ENCODE assay signal across 2 cellular contexts in genomic region chr18:79379251-79379905, GRCh38.
TF ChIP-seq lines count a peak whose summit lies in the region.

No MANE protein-coding gene starts in this region.

TF ChIP-seq in IMR-90, 13 proteins besides CTCF, POLR2A, EP300 and RAD21:
- TF ChIP-seq SMC3 (IDR thresholded peaks at IDR 0.05; ENCODE audit: low read depth, low read length) = no peak
- TF ChIP-seq RCOR1 (IDR thresholded peaks at IDR 0.05; ENCODE audit: insufficient replicate concordance, low read length) = no peak
- TF ChIP-seq MXI1 (IDR thresholded peaks at IDR 0.05; ENCODE audit: borderline replicate concordance, low read depth, low read length) = no peak
- no peak for TF ChIP-seq CEBPB (IDR thresholded peaks at IDR 0.05; ENCODE audit: low read depth, low read length)
- TF ChIP-seq RFX5 (IDR thresholded peaks at IDR 0.05; ENCODE audit: low read depth, low read length) = no peak
- TF ChIP-seq FOS (IDR thresholded peaks at IDR 0.05; ENCODE audit: low read depth, low read length) = no peak
- TF ChIP-seq USF2 (IDR thresholded peaks at IDR 0.05; ENCODE audit: low read depth, low read length) = no peak
- no peak for TF ChIP-seq MAFK (IDR thresholded peaks at IDR 0.05; ENCODE audit: low read depth, low read length)
- TF ChIP-seq BHLHE40 (IDR thresholded peaks at IDR 0.05; ENCODE audit: low read depth, low read length) = no peak
- no peak for TF ChIP-seq NFE2L2 (IDR thresholded peaks at IDR 0.05; ENCODE audit: low read depth, low read length)
- no peak for TF ChIP-seq CHD1 (IDR thresholded peaks at IDR 0.05; ENCODE audit: low read depth, low read length)
- TF ChIP-seq MAZ (IDR thresholded peaks at IDR 0.05; ENCODE audit: borderline replicate concordance, low read depth, low read length) = no peak
- TF ChIP-seq, protein P1, sequence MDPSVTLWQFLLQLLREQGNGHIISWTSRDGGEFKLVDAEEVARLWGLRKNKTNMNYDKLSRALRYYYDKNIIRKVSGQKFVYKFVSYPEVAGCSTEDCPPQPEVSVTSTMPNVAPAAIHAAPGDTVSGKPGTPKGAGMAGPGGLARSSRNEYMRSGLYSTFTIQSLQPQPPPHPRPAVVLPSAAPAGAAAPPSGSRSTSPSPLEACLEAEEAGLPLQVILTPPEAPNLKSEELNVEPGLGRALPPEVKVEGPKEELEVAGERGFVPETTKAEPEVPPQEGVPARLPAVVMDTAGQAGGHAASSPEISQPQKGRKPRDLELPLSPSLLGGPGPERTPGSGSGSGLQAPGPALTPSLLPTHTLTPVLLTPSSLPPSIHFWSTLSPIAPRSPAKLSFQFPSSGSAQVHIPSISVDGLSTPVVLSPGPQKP (IDR thresholded peaks at IDR 0.05; ENCODE audit: borderline replicate concordance, low read depth, low read length) = no peak

TF ChIP-seq in H1, 55 proteins besides CTCF, POLR2A, EP300 and RAD21:
- TF ChIP-seq EGR1 (IDR thresholded peaks at IDR 0.05; ENCODE audit: borderline replicate concordance, low read depth, low read length) (no peak), EZH2 (IDR thresholded peaks at IDR 0.05; ENCODE audit: low read depth, low read length, severe bottlenecking) (no peak), RXRA (IDR thresholded peaks at IDR 0.05; ENCODE audit: insufficient read depth, low read depth, low read length) (no peak), POLR2AphosphoS5 (IDR thresholded peaks at IDR 0.05; ENCODE audit: low read depth, low read length) (no peak), ASH2L (IDR thresholded peaks at IDR 0.05; ENCODE audit: low read length) (no peak), GTF2F1 (IDR thresholded peaks at IDR 0.05; ENCODE audit: borderline replicate concordance, low read depth, low read length) (no peak), RBBP5 (IDR thresholded peaks at IDR 0.05; ENCODE audit: borderline replicate concordance, low read depth, low read length) (no peak), YY1 (IDR thresholded peaks at IDR 0.05; ENCODE audit: low read depth, low read length) (no peak), CBX8 (IDR thresholded peaks at IDR 0.05; ENCODE audit: borderline replicate concordance, low read depth, low read length) (no peak), SUZ12 (IDR thresholded peaks at IDR 0.05; ENCODE audit: low read length) (no peak), SAP30 (IDR thresholded peaks at IDR 0.05; ENCODE audit: insufficient read depth, insufficient replicate concordance, low read length) (no peak), PHF8 (conservative IDR thresholded peaks at IDR 0.05; ENCODE audit: low read depth, low read length) (no peak), MAFK (IDR thresholded peaks at IDR 0.05; ENCODE audit: low read depth, low read length) (no peak), CHD1 (IDR thresholded peaks at IDR 0.05; ENCODE audit: low read depth, low read length) (no peak), NRF1 (IDR thresholded peaks at IDR 0.05; ENCODE audit: low read depth, low read length) (no peak), HDAC2 (IDR thresholded peaks at IDR 0.05; ENCODE audit: borderline replicate concordance in 1 of 2, low read depth in 2 of 2, low read length in 2 of 2) (no peak), ATF2 (IDR thresholded peaks at IDR 0.05; ENCODE audit: low read length) (no peak)
- TF ChIP-seq, protein P2, sequence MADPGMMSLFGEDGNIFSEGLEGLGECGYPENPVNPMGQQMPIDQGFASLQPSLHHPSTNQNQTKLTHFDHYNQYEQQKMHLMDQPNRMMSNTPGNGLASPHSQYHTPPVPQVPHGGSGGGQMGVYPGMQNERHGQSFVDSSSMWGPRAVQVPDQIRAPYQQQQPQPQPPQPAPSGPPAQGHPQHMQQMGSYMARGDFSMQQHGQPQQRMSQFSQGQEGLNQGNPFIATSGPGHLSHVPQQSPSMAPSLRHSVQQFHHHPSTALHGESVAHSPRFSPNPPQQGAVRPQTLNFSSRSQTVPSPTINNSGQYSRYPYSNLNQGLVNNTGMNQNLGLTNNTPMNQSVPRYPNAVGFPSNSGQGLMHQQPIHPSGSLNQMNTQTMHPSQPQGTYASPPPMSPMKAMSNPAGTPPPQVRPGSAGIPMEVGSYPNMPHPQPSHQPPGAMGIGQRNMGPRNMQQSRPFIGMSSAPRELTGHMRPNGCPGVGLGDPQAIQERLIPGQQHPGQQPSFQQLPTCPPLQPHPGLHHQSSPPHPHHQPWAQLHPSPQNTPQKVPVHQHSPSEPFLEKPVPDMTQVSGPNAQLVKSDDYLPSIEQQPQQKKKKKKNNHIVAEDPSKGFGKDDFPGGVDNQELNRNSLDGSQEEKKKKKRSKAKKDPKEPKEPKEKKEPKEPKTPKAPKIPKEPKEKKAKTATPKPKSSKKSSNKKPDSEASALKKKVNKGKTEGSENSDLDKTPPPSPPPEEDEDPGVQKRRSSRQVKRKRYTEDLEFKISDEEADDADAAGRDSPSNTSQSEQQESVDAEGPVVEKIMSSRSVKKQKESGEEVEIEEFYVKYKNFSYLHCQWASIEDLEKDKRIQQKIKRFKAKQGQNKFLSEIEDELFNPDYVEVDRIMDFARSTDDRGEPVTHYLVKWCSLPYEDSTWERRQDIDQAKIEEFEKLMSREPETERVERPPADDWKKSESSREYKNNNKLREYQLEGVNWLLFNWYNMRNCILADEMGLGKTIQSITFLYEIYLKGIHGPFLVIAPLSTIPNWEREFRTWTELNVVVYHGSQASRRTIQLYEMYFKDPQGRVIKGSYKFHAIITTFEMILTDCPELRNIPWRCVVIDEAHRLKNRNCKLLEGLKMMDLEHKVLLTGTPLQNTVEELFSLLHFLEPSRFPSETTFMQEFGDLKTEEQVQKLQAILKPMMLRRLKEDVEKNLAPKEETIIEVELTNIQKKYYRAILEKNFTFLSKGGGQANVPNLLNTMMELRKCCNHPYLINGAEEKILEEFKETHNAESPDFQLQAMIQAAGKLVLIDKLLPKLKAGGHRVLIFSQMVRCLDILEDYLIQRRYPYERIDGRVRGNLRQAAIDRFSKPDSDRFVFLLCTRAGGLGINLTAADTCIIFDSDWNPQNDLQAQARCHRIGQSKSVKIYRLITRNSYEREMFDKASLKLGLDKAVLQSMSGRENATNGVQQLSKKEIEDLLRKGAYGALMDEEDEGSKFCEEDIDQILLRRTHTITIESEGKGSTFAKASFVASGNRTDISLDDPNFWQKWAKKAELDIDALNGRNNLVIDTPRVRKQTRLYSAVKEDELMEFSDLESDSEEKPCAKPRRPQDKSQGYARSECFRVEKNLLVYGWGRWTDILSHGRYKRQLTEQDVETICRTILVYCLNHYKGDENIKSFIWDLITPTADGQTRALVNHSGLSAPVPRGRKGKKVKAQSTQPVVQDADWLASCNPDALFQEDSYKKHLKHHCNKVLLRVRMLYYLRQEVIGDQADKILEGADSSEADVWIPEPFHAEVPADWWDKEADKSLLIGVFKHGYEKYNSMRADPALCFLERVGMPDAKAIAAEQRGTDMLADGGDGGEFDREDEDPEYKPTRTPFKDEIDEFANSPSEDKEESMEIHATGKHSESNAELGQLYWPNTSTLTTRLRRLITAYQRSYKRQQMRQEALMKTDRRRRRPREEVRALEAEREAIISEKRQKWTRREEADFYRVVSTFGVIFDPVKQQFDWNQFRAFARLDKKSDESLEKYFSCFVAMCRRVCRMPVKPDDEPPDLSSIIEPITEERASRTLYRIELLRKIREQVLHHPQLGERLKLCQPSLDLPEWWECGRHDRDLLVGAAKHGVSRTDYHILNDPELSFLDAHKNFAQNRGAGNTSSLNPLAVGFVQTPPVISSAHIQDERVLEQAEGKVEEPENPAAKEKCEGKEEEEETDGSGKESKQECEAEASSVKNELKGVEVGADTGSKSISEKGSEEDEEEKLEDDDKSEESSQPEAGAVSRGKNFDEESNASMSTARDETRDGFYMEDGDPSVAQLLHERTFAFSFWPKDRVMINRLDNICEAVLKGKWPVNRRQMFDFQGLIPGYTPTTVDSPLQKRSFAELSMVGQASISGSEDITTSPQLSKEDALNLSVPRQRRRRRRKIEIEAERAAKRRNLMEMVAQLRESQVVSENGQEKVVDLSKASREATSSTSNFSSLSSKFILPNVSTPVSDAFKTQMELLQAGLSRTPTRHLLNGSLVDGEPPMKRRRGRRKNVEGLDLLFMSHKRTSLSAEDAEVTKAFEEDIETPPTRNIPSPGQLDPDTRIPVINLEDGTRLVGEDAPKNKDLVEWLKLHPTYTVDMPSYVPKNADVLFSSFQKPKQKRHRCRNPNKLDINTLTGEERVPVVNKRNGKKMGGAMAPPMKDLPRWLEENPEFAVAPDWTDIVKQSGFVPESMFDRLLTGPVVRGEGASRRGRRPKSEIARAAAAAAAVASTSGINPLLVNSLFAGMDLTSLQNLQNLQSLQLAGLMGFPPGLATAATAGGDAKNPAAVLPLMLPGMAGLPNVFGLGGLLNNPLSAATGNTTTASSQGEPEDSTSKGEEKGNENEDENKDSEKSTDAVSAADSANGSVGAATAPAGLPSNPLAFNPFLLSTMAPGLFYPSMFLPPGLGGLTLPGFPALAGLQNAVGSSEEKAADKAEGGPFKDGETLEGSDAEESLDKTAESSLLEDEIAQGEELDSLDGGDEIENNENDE (IDR thresholded peaks at IDR 0.05; ENCODE audit: insufficient replicate concordance, low read length) = no peak
